Comparison of ENCODE assay signal across 8 cellular contexts in the genomic region with DNA sequence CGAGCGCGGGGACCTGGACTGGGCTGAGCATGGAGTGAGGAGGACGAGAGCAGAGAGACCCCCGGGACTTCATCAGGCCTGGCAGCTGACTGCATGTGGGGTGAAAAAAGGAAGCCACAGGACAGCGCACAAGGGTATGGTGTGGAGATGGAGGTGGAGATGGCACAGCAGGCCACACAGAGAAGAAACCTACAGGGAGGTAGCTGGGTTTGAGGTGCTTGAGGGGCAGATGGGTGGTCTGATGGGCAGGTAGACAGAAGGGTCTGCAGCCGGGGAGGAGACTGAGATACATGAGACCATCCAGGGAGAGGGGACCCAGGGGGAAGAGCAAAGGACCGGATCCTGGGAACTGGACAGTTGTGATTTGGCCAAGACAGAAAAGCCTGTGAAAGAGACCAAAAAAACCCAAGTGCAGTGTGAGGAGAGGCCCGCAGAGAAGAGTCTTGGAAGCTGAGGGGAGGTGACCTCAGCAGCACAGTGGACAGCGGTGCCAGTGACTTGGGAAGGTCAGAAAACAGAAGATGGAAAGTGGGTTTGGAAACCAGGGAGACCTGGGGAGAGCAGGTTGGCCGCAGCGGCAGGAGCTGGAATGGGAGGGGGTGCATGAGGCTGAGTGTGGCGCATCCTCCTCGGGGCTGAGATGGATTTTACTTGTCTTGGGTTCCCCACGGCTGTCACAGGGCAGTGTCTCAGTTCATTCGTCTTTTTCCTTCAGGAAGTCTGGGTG. TPM values are rescaled to one million over a fixed set of nuclear protein-coding genes. Genes with fewer than 3 reads are reported as not detected.
DNase-seq lines count a peak whose midpoint lies in the region; ATAC-seq and TF ChIP-seq lines count a peak whose summit lies in the region.

No MANE protein-coding gene starts in this region.

- H4K20me1 ChIP-seq in GM23248 (ENCODE audit: insufficient read depth) (no peaks in the 10 kb centered on the region), smooth muscle cell (ENCODE audit: low read depth) (no peaks in the 10 kb centered on the region)

- TF ChIP-seq CTCF in brain (conservative IDR thresholded peaks at IDR 0.05) (no peak), kidney epithelial cell (IDR thresholded peaks at IDR 0.05; ENCODE audit: insufficient read depth, low read length, poor library complexity, severe bottlenecking) (no peak), smooth muscle cell (IDR thresholded peaks at IDR 0.05; ENCODE audit: borderline replicate concordance, insufficient read depth, poor library complexity, severe bottlenecking) (no peak)

- H3K4me1 ChIP-seq in GM23248 (ENCODE audit: insufficient read depth) (no peaks in the 10 kb centered on the region), smooth muscle cell (ENCODE audit: low read depth) (no peaks in the 10 kb centered on the region)

- H3K27ac Mint-ChIP-seq in brain = peak overlapping the region in 2 of 5 experiments; percentile 25 to 84

- peak overlapping the region; percentile 75 for H3K4me3 ChIP-seq in GM23248
- H3K4me3 ChIP-seq in kidney epithelial cell (ENCODE audit: low read depth, low read length) = peak overlapping the region; percentile 38
- H3K4me3 ChIP-seq in smooth muscle cell = peak overlapping the region; percentile 82

- no peak for ATAC-seq in HG03175 (IDR thresholded peaks at IDR 0.05; ENCODE audit: unreplicated experiment)
- no peak for ATAC-seq in HG02885 (IDR thresholded peaks at IDR 0.05; ENCODE audit: poor library complexity, unreplicated experiment)
- ATAC-seq in GM21576 (IDR thresholded peaks at IDR 0.05; ENCODE audit: unreplicated experiment) = no peak

- no peaks in the 10 kb centered on the region for H3K9me2 ChIP-seq in GM23248 (ENCODE audit: insufficient read depth)

- H3K9ac ChIP-seq in GM23248 (peak overlapping the region; percentile 77), smooth muscle cell (ENCODE audit: low read depth) (peak overlapping the region; percentile 51)

- 50 to 57% methylated on average over 12 to 16 of the region's 16 CpGs for whole genome bisulfite sequencing in GM23248 (ENCODE audit: low coverage in 1 of 2, low lambda C conversion rate in 2 of 2, missing lambda C conversion rate in 2 of 2), 2 experiments
- 65% methylated on average over 16 of the region's 16 CpGs for WGBS in smooth muscle cell (ENCODE audit: low lambda C conversion rate)

- H2AFZ ChIP-seq in GM23248 (peak overlapping the region; percentile 95), smooth muscle cell (ENCODE audit: low read depth) (peak overlapping the region; percentile 100)

- H3K79me2 ChIP-seq in GM23248 (ENCODE audit: insufficient read depth) = no peaks in the 10 kb centered on the region
- no peaks in the 10 kb centered on the region for H3K79me2 ChIP-seq in smooth muscle cell (ENCODE audit: low read depth)

- in situ Hi-C loops in GM23248 (cut with MboI) = no loop called here

- H3K27me3 Mint-ChIP-seq in brain = peaks cover 50% of the 10 kb centered on the region

- H3K27me3 ChIP-seq in GM23248 (replicated peaks; ENCODE audit: insufficient read depth) (no peaks in the 10 kb centered on the region), kidney epithelial cell (ENCODE audit: control insufficient read depth, insufficient read depth, low read length) (peaks cover 7% of the 10 kb centered on the region), smooth muscle cell (ENCODE audit: low read depth) (no peaks in the 10 kb centered on the region)

- peaks cover 0 to 2% (median 0%) of the 10 kb centered on the region in 5 experiments for H3K9me3 Mint-ChIP-seq in brain

- H3K36me3 Mint-ChIP-seq in brain = no peaks in the 10 kb centered on the region

- no peaks in the 10 kb centered on the region for H3K36me3 ChIP-seq in GM23248 (ENCODE audit: low read depth)
- H3K36me3 ChIP-seq in kidney epithelial cell (ENCODE audit: control insufficient read depth, insufficient read depth, low read length) = no peaks in the 10 kb centered on the region
- no peaks in the 10 kb centered on the region for H3K36me3 ChIP-seq in smooth muscle cell (ENCODE audit: low read depth)

- DNase-seq in GM23248 (peak; percentile 25), kidney epithelial cell (ENCODE audit: low read depth) (no peak), smooth muscle cell (lab: John Stamatoyannopoulos, UW; ENCODE audit: unreplicated experiment) (no peak), dermis blood vessel endothelial cell (no peak)

- H3K27ac ChIP-seq in GM23248 (no peak overlapping the region), smooth muscle cell (ENCODE audit: low read depth) (no peak overlapping the region)

- peak overlapping the region; percentile 52 to 90 (median 86) for H3K4me3 Mint-ChIP-seq in brain

- H3K9me3 ChIP-seq in GM23248 (ENCODE audit: low read depth) (no peaks in the 10 kb centered on the region), smooth muscle cell (replicated peaks; ENCODE audit: low read depth) (no peaks in the 10 kb centered on the region)

- peaks cover 31% of the 10 kb centered on the region for H3K4me1 Mint-ChIP-seq in brain

- peak overlapping the region; percentile 67 for H3K4me2 ChIP-seq in GM23248 (ENCODE audit: unreplicated experiment)
- peak overlapping the region; percentile 99 for H3K4me2 ChIP-seq in smooth muscle cell

- 0 out of 2 replicates have a peak, but pooled peaks cover 3% of the 10 kb centered on the region for H3F3A ChIP-seq in GM23248 (ENCODE audit: insufficient read depth)
- H3F3A ChIP-seq in smooth muscle cell (ENCODE audit: low read depth) = peaks cover 7% of the 10 kb centered on the region

RNA-seq across cellular contexts. Expression of gene HLA-DPB1, which starts 5.5 kb away (rescaled TPM):
- total RNA-seq in GM23248 (2014; rRNA removed; shearing (Covaris generic)) = 12.5 and 14.9 TPM in 2 replicates
- 17.8 and 18.9 TPM in 2 replicates for polyA plus RNA-seq in GM23248 (2016; fragmentation: Nextera tagmentation; extraction: Ambion mirVana)
- polyA plus RNA-seq in brain (ENCODE audit: insufficient read depth, low read depth, low replicate concordance) = 32.1 TPM
- total RNA-seq in kidney epithelial cell = 5.5 and 7.6 TPM in 2 replicates
- total RNA-seq in smooth muscle cell = 10.8 and 14.8 TPM in 2 replicates
- polyA plus RNA-seq in smooth muscle cell = 19.4 and 20.3 TPM in 2 replicates
- 1.4 and 22.4 TPM in 2 replicates for total RNA-seq in dermis blood vessel endothelial cell

RNA-seq across cellular contexts. Expression of gene HLA-DPA1, which starts 7.8 kb away (rescaled TPM):
- 0.89 and 2.5 TPM in 2 replicates for total RNA-seq in GM23248 (2014; rRNA removed; shearing (Covaris generic))
- polyA plus RNA-seq in GM23248 (2016; fragmentation: Nextera tagmentation; extraction: Ambion mirVana) (4.2 and 4.9 TPM in 2 replicates), brain (ENCODE audit: insufficient read depth, low read depth, low replicate concordance) (56.8 TPM), smooth muscle cell (1.1 and 1.3 TPM in 2 replicates)
- total RNA-seq in kidney epithelial cell (0.29 and 0.48 TPM in 2 replicates), smooth muscle cell (1.1 and 1.6 TPM in 2 replicates), dermis blood vessel endothelial cell (0.34 and 17.4 TPM in 2 replicates)
